ENCODE assay signal across 1 cellular context in genomic region chr13:44920013-44920412, GRCh38.
TF ChIP-seq lines count a peak whose summit lies in the region.

No MANE protein-coding gene starts in this region.

TF ChIP-seq in GM23338, 12 proteins besides CTCF, POLR2A, EP300 and RAD21 (continued from another document):
- TF ChIP-seq ZNF462 (CRISPR knock-in tag; IDR thresholded peaks at IDR 0.05) (no peak), CREB1 (CRISPR knock-in tag; IDR thresholded peaks at IDR 0.05; ENCODE audit: low read depth) (no peak), EZH2 (IDR thresholded peaks at IDR 0.05; ENCODE audit: low read depth, unreplicated experiment) (no peak), ZNF331 (CRISPR knock-in tag; IDR thresholded peaks at IDR 0.05; ENCODE audit: low read depth) (no peak)
